In the genomic region with DNA sequence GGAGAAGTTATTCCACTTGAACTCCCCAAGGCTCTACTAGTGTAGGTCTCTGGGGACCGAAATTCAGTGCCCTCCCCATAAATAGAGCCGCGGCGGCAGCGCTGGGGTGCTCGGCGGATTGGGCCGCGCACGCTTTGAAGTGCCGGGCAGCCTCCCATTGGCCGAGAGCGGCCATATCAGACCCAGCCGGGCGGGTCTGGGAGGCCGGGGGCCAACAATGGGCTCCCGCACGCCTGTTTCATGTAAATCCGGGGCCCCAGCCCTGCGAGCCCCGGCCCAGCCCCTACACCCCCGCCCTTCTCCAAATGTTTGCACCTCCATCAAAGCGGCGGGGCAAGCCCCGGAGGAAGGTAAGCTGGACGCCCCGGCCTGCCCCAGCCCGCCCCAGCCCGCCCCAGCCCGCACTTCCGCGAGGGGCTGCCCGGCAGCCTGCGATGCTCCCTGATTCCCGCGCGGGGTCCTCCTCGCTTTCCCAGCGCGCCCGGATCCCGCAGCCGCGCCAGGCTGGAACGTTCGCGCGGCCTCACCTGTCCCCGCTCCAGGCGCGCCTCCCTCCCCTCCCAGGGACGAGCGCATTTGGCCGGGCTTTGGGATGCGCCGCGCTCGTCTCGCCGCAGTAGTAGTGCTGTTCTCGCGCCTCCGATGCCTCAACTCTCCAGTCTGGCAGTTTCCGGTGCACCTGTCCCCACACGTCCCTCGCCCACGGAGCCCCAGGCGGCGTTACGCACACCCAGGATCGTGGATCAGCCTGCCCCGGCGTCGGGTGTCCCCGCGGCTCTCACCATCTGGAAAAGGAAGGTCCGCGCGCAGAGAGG, we compare ENCODE assay signal across 2 cellular contexts.
TF ChIP-seq lines count a peak whose summit lies in the region.

A gene with protein sequence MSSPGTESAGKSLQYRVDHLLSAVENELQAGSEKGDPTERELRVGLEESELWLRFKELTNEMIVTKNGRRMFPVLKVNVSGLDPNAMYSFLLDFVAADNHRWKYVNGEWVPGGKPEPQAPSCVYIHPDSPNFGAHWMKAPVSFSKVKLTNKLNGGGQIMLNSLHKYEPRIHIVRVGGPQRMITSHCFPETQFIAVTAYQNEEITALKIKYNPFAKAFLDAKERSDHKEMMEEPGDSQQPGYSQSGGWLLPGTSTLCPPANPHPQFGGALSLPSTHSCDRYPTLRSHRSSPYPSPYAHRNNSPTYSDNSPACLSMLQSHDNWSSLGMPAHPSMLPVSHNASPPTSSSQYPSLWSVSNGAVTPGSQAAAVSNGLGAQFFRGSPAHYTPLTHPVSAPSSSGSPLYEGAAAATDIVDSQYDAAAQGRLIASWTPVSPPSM (minus strand): TSS at position 51 of the 815 bp plus-strand sequence. CDS start 260 bp downstream, outside the sequence.

TF ChIP-seq in IMR-90, 13 proteins besides CTCF, POLR2A, EP300 and RAD21:
- TF ChIP-seq CEBPB (IDR thresholded peaks at IDR 0.05; ENCODE audit: low read depth, low read length) (no peak), FOS (IDR thresholded peaks at IDR 0.05; ENCODE audit: low read depth, low read length) (no peak), MAZ (IDR thresholded peaks at IDR 0.05; ENCODE audit: borderline replicate concordance, low read depth, low read length) (no peak), CHD1 (IDR thresholded peaks at IDR 0.05; ENCODE audit: low read depth, low read length) (no peak)
- TF ChIP-seq, protein P1, sequence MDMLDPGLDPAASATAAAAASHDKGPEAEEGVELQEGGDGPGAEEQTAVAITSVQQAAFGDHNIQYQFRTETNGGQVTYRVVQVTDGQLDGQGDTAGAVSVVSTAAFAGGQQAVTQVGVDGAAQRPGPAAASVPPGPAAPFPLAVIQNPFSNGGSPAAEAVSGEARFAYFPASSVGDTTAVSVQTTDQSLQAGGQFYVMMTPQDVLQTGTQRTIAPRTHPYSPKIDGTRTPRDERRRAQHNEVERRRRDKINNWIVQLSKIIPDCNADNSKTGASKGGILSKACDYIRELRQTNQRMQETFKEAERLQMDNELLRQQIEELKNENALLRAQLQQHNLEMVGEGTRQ (IDR thresholded peaks at IDR 0.05; ENCODE audit: low read depth, low read length) = no peak
- TF ChIP-seq, protein P2, sequence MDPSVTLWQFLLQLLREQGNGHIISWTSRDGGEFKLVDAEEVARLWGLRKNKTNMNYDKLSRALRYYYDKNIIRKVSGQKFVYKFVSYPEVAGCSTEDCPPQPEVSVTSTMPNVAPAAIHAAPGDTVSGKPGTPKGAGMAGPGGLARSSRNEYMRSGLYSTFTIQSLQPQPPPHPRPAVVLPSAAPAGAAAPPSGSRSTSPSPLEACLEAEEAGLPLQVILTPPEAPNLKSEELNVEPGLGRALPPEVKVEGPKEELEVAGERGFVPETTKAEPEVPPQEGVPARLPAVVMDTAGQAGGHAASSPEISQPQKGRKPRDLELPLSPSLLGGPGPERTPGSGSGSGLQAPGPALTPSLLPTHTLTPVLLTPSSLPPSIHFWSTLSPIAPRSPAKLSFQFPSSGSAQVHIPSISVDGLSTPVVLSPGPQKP (IDR thresholded peaks at IDR 0.05; ENCODE audit: borderline replicate concordance, low read depth, low read length) = no peak
TF ChIP-seq in IMR-90: peak in this region for 0.

TF ChIP-seq in SK-N-SH treated with all-trans-retinoic acid at 6 μM for 48 hours, 23 proteins besides CTCF, POLR2A, EP300 and RAD21:
- TF ChIP-seq ZNF8 (CRISPR knock-in tag; IDR thresholded peaks at IDR 0.05) = no peak
- TF ChIP-seq PPARA (CRISPR knock-in tag; IDR thresholded peaks at IDR 0.05; ENCODE audit: borderline replicate concordance) = no peak
- no peak for TF ChIP-seq ZC3H10 (CRISPR knock-in tag; IDR thresholded peaks at IDR 0.05)
- TF ChIP-seq TCF4 (CRISPR knock-in tag; IDR thresholded peaks at IDR 0.05; ENCODE audit: borderline replicate concordance) = no peak
- TF ChIP-seq ZFP30 (CRISPR knock-in tag; IDR thresholded peaks at IDR 0.05) = no peak
- TF ChIP-seq GLIS3 (CRISPR knock-in tag; IDR thresholded peaks at IDR 0.05) = no peak
- TF ChIP-seq ESRRG (CRISPR knock-in tag; IDR thresholded peaks at IDR 0.05) = no peak
- no peak for TF ChIP-seq ZNF565 (CRISPR knock-in tag; conservative IDR thresholded peaks at IDR 0.05; ENCODE audit: low read depth)
- TF ChIP-seq SNAI2 (CRISPR knock-in tag; IDR thresholded peaks at IDR 0.05) = no peak
- no peak for TF ChIP-seq BACH2 (CRISPR knock-in tag; IDR thresholded peaks at IDR 0.05; ENCODE audit: borderline replicate concordance)
- no peak for TF ChIP-seq RARB (CRISPR knock-in tag; IDR thresholded peaks at IDR 0.05)
